Comparison of ENCODE assay signal across 12 cellular contexts in the genomic region with DNA sequence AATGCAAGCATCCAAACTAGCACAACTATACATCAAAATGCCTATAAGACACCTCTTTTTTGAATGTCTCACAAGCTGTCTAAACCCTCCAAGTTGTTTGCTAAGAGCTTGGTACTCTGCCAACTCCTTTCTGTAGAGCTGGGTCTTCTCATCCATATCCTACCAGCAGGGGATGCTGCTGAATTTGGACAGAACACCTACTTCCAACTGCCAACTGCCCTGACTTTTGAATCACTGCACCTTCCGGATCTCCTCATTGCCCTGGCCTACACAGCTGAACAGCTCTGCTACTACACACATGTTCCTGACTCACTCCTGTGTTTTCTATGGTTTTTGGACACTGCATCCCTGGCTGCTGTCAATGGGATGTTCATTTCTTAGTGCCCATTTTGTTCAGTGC. TPM values are rescaled to one million over a fixed set of nuclear protein-coding genes. Genes with fewer than 3 reads are reported as not detected.
DNase-seq lines count a peak whose midpoint lies in the region; ATAC-seq, FAIRE-seq and TF ChIP-seq lines count a peak whose summit lies in the region.
"Had no signal": no experiment of that assay in that cellular context is flagged by ENCODE, and none has a peak within 500 bp of the region (broad histone marks: within the 10 kb centered on the region; RNA-seq: fewer than 3 reads in every experiment).

No MANE protein-coding gene starts in this region.

- H3K18ac ChIP-seq in H9 (ENCODE audit: insufficient read length, low read depth, low read length): no peak overlapping the region

- peaks cover 9 to 13% of the 10 kb centered on the region in 2 experiments for H3K4me1 Mint-ChIP-seq in H9
- H3K4me1 Mint-ChIP-seq: IgD-negative memory B cell had no signal

- H3K4me1 ChIP-seq in H9 (ENCODE audit: insufficient read depth, low read length) (peaks cover 5% of the 10 kb centered on the region; the same call in 1 of the 2 replicates), RWPE2 (ENCODE audit: insufficient read depth, poor library complexity, severe bottlenecking) (no peaks in the 10 kb centered on the region)

- H4K20me1 ChIP-seq in H9 (ENCODE audit: control insufficient read depth, insufficient read depth, insufficient read length): no peaks in the 10 kb centered on the region

- H3K56ac ChIP-seq in H9 (ENCODE audit: insufficient read length, low read depth, low read length): no peak overlapping the region

- TF ChIP-seq CTCF in C4-2B (conservative IDR thresholded peaks at IDR 0.05) (peak; percentile 34), H9 (conservative IDR thresholded peaks at IDR 0.05) (0 out of 3 replicates have a peak, but pooled peaks have one; percentile 35), RWPE2 (IDR thresholded peaks at IDR 0.05; ENCODE audit: poor library complexity, severe bottlenecking) (peak; percentile 15)

- no peak overlapping the region for H2AFZ ChIP-seq in H9 (ENCODE audit: low read length)

- H2BK120ac ChIP-seq in H9 (ENCODE audit: low read depth, low read length, poor library complexity, severe bottlenecking): no peak overlapping the region

- H3K4ac ChIP-seq in H9 (ENCODE audit: low read depth, low read length): no peak overlapping the region

- H3K9ac ChIP-seq in H9 (ENCODE audit: extremely low read depth, insufficient read length, low read length): no peak overlapping the region

- no CpG with 5 or more reads among the region's 1 CpG for WGBS in H9 (ENCODE audit: extremely low coverage, insufficient read length, low lambda C conversion rate)

- no peak overlapping the region for H4K8ac ChIP-seq in H9 (replicated peaks; ENCODE audit: insufficient read length, low read depth, low read length)

- H3K79me1 ChIP-seq in H9 (ENCODE audit: insufficient read depth, low read depth, low read length, poor library complexity, severe bottlenecking): no peaks in the 10 kb centered on the region

- no peak overlapping the region for H3K4me3 Mint-ChIP-seq in H9
- H3K4me3 Mint-ChIP-seq: activated naive CD8-positive, alpha-beta T cell had no signal

- H3K79me2 ChIP-seq in H9 (ENCODE audit: insufficient read depth, low read length): no peaks in the 10 kb centered on the region

- H3K23me2 ChIP-seq in H9 (ENCODE audit: insufficient read length, low read depth, low read length, poor library complexity, severe bottlenecking): no peaks in the 10 kb centered on the region

- H3K27ac Mint-ChIP-seq in H9: no peak overlapping the region
- H3K27ac Mint-ChIP-seq: activated naive CD8-positive, alpha-beta T cell; IgD-negative memory B cell had no signal

- no peak overlapping the region for H3T11ph ChIP-seq in H9 (ENCODE audit: low read length)

- no peak overlapping the region for H3K4me2 ChIP-seq in H9 (ENCODE audit: insufficient read depth, insufficient read length, low read length)

- no peak overlapping the region for H4K91ac ChIP-seq in H9 (ENCODE audit: insufficient read length, low read depth, low read length)

- H3K9me3 ChIP-seq in H9 (ENCODE audit: control insufficient read depth, low read depth, low read length) (peaks cover 4% of the 10 kb centered on the region), RWPE2 (ENCODE audit: severe bottlenecking) (no peaks in the 10 kb centered on the region)

- no peak for DNase-seq in H9
- DNase-seq in RWPE2 (ENCODE audit: low spot score): no peak
- peak; percentile 32 for DNase-seq in foreskin melanocyte
- no peak for DNase-seq in putamen (ENCODE audit: low spot score)
- no peak for DNase-seq in GM12891 (ENCODE audit: insufficient read length, low spot score)
- DNase-seq in stimulated activated CD4-positive, alpha-beta T cell treated with anti-CD3 and anti-CD28 coated beads, Interleukin-12 subunit alpha, Interleukin-12 subunit beta, amount 100 ng/mL, for 4 hours: no peak
- no peak for DNase-seq in DMS153 (lab: John Stamatoyannopoulos, UW)

- no peak for TF ChIP-seq POLR2A in GM12891 (IDR thresholded peaks at IDR 0.05; ENCODE audit: low read depth, low read length)

- no peak overlapping the region for H2BK20ac ChIP-seq in H9 (ENCODE audit: low read depth, low read length, poor library complexity, severe bottlenecking)

- H2BK15ac ChIP-seq in H9 (ENCODE audit: low read depth, low read length): no peak overlapping the region

- no peaks in the 10 kb centered on the region for H3K27me3 ChIP-seq in H9 (ENCODE audit: insufficient read depth, low read length)
- no peaks in the 10 kb centered on the region for H3K27me3 ChIP-seq in RWPE2 (ENCODE audit: insufficient read depth, poor library complexity, severe bottlenecking)

- no peak overlapping the region for H2AK5ac ChIP-seq in H9 (ENCODE audit: insufficient read length, low read length)

- H3K36me3 Mint-ChIP-seq in H9 (ENCODE audit: insufficient read depth in 1 of 3, low read depth in 3 of 3): peaks cover 0 to 11% (median 8%) of the 10 kb centered on the region in 3 experiments; a peak in 1 of 7 replicates
- H3K36me3 Mint-ChIP-seq: activated naive CD8-positive, alpha-beta T cell; IgD-negative memory B cell had no signal

- peaks cover 3% of the 10 kb centered on the region for H3K27me3 Mint-ChIP-seq in H9 (ENCODE audit: low read depth)
- H3K27me3 Mint-ChIP-seq: activated naive CD8-positive, alpha-beta T cell had no signal

- peak; percentile 45; the same call in 1 of the 3 replicates for ATAC-seq in RWPE2 (ENCODE audit: low read depth)
- ATAC-seq: sciatic nerve had no signal

- no peak overlapping the region for H3K4me3 ChIP-seq in RWPE2 (ENCODE audit: severe bottlenecking)

- no peak overlapping the region for H2BK12ac ChIP-seq in H9 (ENCODE audit: insufficient read length, low read depth, low read length)

- H3K36me3 ChIP-seq in RWPE2 (ENCODE audit: low read depth): no peaks in the 10 kb centered on the region

- H3K27ac ChIP-seq in C4-2B: no peak overlapping the region
- no peak overlapping the region for H3K27ac ChIP-seq in H9 (ENCODE audit: insufficient read length, low read depth, low read length)
- H3K27ac ChIP-seq in RWPE2 (ENCODE audit: poor library complexity, severe bottlenecking): no peak overlapping the region

- FAIRE-seq in GM12891 (lab: Jason Lieb, UNC): no peak

- peaks cover 12 to 17% of the 10 kb centered on the region in 2 experiments; a peak in 4 of 5 replicates for H3K9me3 Mint-ChIP-seq in H9

- H3K23ac ChIP-seq in H9 (ENCODE audit: insufficient read length, low read depth, low read length): no peak overlapping the region

- no peak overlapping the region for H4K5ac ChIP-seq in H9 (ENCODE audit: insufficient read length, low read depth, low read length)

- no peak overlapping the region for H3K14ac ChIP-seq in H9 (ENCODE audit: insufficient read depth, low read length)

- H2BK5ac ChIP-seq in H9 (ENCODE audit: insufficient read length, low read length): no peak overlapping the region

TF ChIP-seq in GM12891, 5 proteins besides CTCF, POLR2A, EP300 and RAD21:
- TF ChIP-seq POLR2AphosphoS5 (IDR thresholded peaks at IDR 0.05; ENCODE audit: low read depth, low read length) (no peak), TAF1 (IDR thresholded peaks at IDR 0.05; ENCODE audit: low read depth, low read length) (no peak), POU2F2 (IDR thresholded peaks at IDR 0.05; ENCODE audit: low read depth, low read length) (no peak), SPI1 (IDR thresholded peaks at IDR 0.05; ENCODE audit: low read depth, low read length) (no peak), PAX5 (IDR thresholded peaks at IDR 0.05; ENCODE audit: insufficient read depth, low read length, severe bottlenecking) (no peak)

RNA-seq across cellular contexts. Expression of a gene that starts 18.7 kb away (rescaled TPM):
- total RNA-seq in H9 (2021): 0.07 and 0.09 TPM in 2 replicates
- 0.03 TPM for polyA plus RNA-seq in GM12891 (2012; ENCODE audit: low read depth, missing spikeins)
- total RNA-seq: sciatic nerve; T-helper 2 cell treated with Interferon-gamma antibody and Interleukin-4, amounts not matched to agents 100 ng/mL and 5 ng/mL, for 36 hours had no signal
- polyA plus RNA-seq: IgD-negative memory B cell had no signal

RNA-seq across cellular contexts. Expression of a gene that starts 47.9 kb away (rescaled TPM):
- 46.2 and 51.1 TPM in 2 replicates for total RNA-seq in H9 (2021)
- polyA plus RNA-seq in GM12891 (2012; ENCODE audit: low read depth, missing spikeins): 12.1 TPM

RNA-seq across cellular contexts. Expression of a gene that starts 48.1 kb away (rescaled TPM):
- total RNA-seq in H9 (2021): 42.3 and 48.8 TPM in 2 replicates
- polyA plus RNA-seq in GM12891 (2012; ENCODE audit: low read depth, missing spikeins): 20.8 TPM
